In genomic region chr11:90542092-90542491, GRCh38 we compare ENCODE assay signal across 24 cellular contexts.
"Had no signal": no experiment of that assay in that cellular context is flagged by ENCODE, and none has a peak within 500 bp of the region (broad histone marks: within the 10 kb centered on the region; RNA-seq: fewer than 3 reads in every experiment).

No MANE protein-coding gene starts in this region.

- H3K4me3 ChIP-seq: breast epithelium, gastrocnemius medialis, mucosa of descending colon, prostate gland, right atrium auricular region, stomach, suprapubic skin, tibial artery, upper lobe of right lung had no signal

- H3K36me3 ChIP-seq: breast epithelium, gastrocnemius medialis, prostate gland, right atrium auricular region, stomach, suprapubic skin, tibial artery, upper lobe of right lung had no signal

- ATAC-seq: activated naive CD4-positive, alpha-beta T cell treated with anti-CD3 and anti-CD28 coated beads, Interleukin-2, amount 50 U/mL, for 72 hours; activated T-cell treated with anti-CD3 and anti-CD28 coated beads, Interleukin-2, amount 50 U/mL, for 72 hours; gastrocnemius medialis; left ventricle myocardium superior; mucosa of descending colon; stimulated activated naive B cell treated with anti-CD40 and anti-IgM and Interleukin-4, amounts not matched to agents 10 μg/mL and 1 μg/mL and 100 μg/mL, for 72 hours; upper lobe of right lung had no signal

- H3K4me3 Mint-ChIP-seq: activated T-cell treated with anti-CD3 and anti-CD28 coated beads, Interleukin-2, amount 50 U/mL, for 72 hours; nephron; stimulated activated naive B cell treated with anti-CD40 and anti-IgM and Interleukin-4, amounts not matched to agents 10 μg/mL and 1 μg/mL and 100 μg/mL, for 72 hours had no signal

- H3K27me3 ChIP-seq: breast epithelium, gastrocnemius medialis, right atrium auricular region, stomach, suprapubic skin, tibial artery, upper lobe of right lung had no signal

- H3K9me3 ChIP-seq: breast epithelium, gastrocnemius medialis, mucosa of descending colon, prostate gland, right atrium auricular region, stomach, suprapubic skin, tibial artery, upper lobe of right lung had no signal

- H3K4me1 Mint-ChIP-seq: nephron; stimulated activated naive B cell treated with anti-CD40 and anti-IgM and Interleukin-4, amounts not matched to agents 10 μg/mL and 1 μg/mL and 100 μg/mL, for 72 hours had no signal

- H3K27me3 Mint-ChIP-seq: stimulated activated naive B cell treated with anti-CD40 and anti-IgM and Interleukin-4, amounts not matched to agents 10 μg/mL and 1 μg/mL and 100 μg/mL, for 72 hours had no signal

- H3K27ac Mint-ChIP-seq: activated naive CD4-positive, alpha-beta T cell treated with anti-CD3 and anti-CD28 coated beads, Interleukin-2, amount 50 U/mL, for 72 hours; activated T-cell treated with anti-CD3 and anti-CD28 coated beads, Interleukin-2, amount 50 U/mL, for 72 hours; nephron; stimulated activated naive B cell treated with anti-CD40 and anti-IgM and Interleukin-4, amounts not matched to agents 10 μg/mL and 1 μg/mL and 100 μg/mL, for 72 hours had no signal

- H3K4me1 ChIP-seq: breast epithelium, gastrocnemius medialis, prostate gland, right atrium auricular region, stomach, suprapubic skin, tibial artery, upper lobe of right lung had no signal

- H3K27ac ChIP-seq: breast epithelium, gastrocnemius medialis, prostate gland, right atrium auricular region, stomach, suprapubic skin, tibial artery, upper lobe of right lung had no signal

- DNase-seq: activated CD4-positive, alpha-beta T cell treated with anti-CD3 and anti-CD28 coated beads for 4 hours; activated CD4-positive, alpha-beta T cell treated with anti-CD3 and anti-CD28 coated beads, Interleukin-2, amount 50 U/mL, for 4 hours; activated naive CD4-positive, alpha-beta T cell; activated T-cell treated with anti-CD3 and anti-CD28 coated beads for 4 hours; activated T-cell treated with anti-CD3 and anti-CD28 coated beads, Interleukin-2, amount 50 U/mL, for 72 hours; effector CD8-positive, alpha-beta T cell; erythroblast; gastrocnemius medialis; glutamatergic neuron; islet precursor cell; left ventricle myocardium superior; mucosa of descending colon; stimulated activated CD4-positive, alpha-beta T cell treated with anti-CD3 and anti-CD28 coated beads, Interleukin-15, amount 100 ng/mL, for 24 hours; stimulated activated CD4-positive, alpha-beta T cell treated with anti-CD3 and anti-CD28 coated beads, Interleukin-2, amount 100 ng/mL, for 24 hours; stimulated activated naive B cell treated with anti-CD40 and anti-IgM and Interleukin-4, amounts not matched to agents 10 μg/mL and 1 μg/mL and 100 μg/mL, for 72 hours; stomach; tibial artery; upper lobe of right lung had no signal

- H3K36me3 Mint-ChIP-seq: activated naive CD4-positive, alpha-beta T cell treated with anti-CD3 and anti-CD28 coated beads, Interleukin-2, amount 50 U/mL, for 72 hours; stimulated activated naive B cell treated with anti-CD40 and anti-IgM and Interleukin-4, amounts not matched to agents 10 μg/mL and 1 μg/mL and 100 μg/mL, for 72 hours had no signal

- H3K9me3 Mint-ChIP-seq: activated naive CD4-positive, alpha-beta T cell treated with anti-CD3 and anti-CD28 coated beads, Interleukin-2, amount 50 U/mL, for 72 hours; activated T-cell treated with anti-CD3 and anti-CD28 coated beads, Interleukin-2, amount 50 U/mL, for 72 hours; nephron; stimulated activated naive B cell treated with anti-CD40 and anti-IgM and Interleukin-4, amounts not matched to agents 10 μg/mL and 1 μg/mL and 100 μg/mL, for 72 hours had no signal
